8 cellular contexts compared by ENCODE assay signal in genomic region chr1:8862528-8862927, GRCh38. TPM values are rescaled to one million over a fixed set of nuclear protein-coding genes. Genes with fewer than 3 reads are reported as not detected.
DNase-seq lines count a peak whose midpoint lies in the region; ATAC-seq and TF ChIP-seq lines count a peak whose summit lies in the region.

No MANE protein-coding gene starts in this region.

- no peaks in the 10 kb centered on the region for H3K27me3 Mint-ChIP-seq in T-cell
- no peaks in the 10 kb centered on the region for H3K27me3 Mint-ChIP-seq in progenitor cell of endocrine pancreas

- TF ChIP-seq CTCF in progenitor cell of endocrine pancreas (IDR thresholded peaks at IDR 0.05; ENCODE audit: unreplicated experiment) = peak; percentile 70

- DNase-seq in stimulated activated CD4-positive, alpha-beta T cell treated with anti-CD3 and anti-CD28 coated beads, Interleukin-2, amount 100 ng/mL, for 4 hours (ENCODE audit: low read depth) = peak; percentile 32
- DNase-seq in stimulated activated CD4-positive, alpha-beta T cell treated with anti-CD3 and anti-CD28 coated beads, Interleukin-12 subunit alpha, Interleukin-12 subunit beta, amount 100 ng/mL, for 4 hours = no peak
- DNase-seq in T-cell (peak in 27 of 34 experiments; percentile 17 to 52 (median 34)), dermis blood vessel endothelial cell (peak; percentile 73), progenitor cell of endocrine pancreas (ENCODE audit: low spot score, unreplicated experiment) (peak; percentile 44), NCI-H1092 treated with DMSO at 0.1 percent for 48 hours (lab: John Stamatoyannopoulos, UW) (no peak), GM19240 (ENCODE audit: insufficient read length, low spot score) (no peak)

- H3K27ac Mint-ChIP-seq in T-cell (peak overlapping the region; percentile 65 to 72), progenitor cell of endocrine pancreas (peak overlapping the region; percentile 80)

- no peak overlapping the region for H3K4me3 Mint-ChIP-seq in T-cell
- no peak overlapping the region for H3K4me3 Mint-ChIP-seq in progenitor cell of endocrine pancreas (ENCODE audit: low read depth)

- CTCF ChIA-PET in T-cell (lab: Charles Lee) = interaction anchor here (0.6 to 1.8 kb wide), 11 partner anchors 17 to 481 kb away, joined by 3 to 5 read pairs (median 3); no protein-coding TSS in a partner anchor

- POLR2A ChIA-PET in T-cell (lab: Charles Lee) = no interaction called here

- peak; percentile 31 to 63 (median 43) for ATAC-seq in T-cell (replicated peaks in 1 of 4)
- ATAC-seq in GM21737 (IDR thresholded peaks at IDR 0.05; ENCODE audit: unreplicated experiment) = no peak

- H3K36me3 Mint-ChIP-seq in T-cell (peaks cover 65% of the 10 kb centered on the region), progenitor cell of endocrine pancreas (ENCODE audit: insufficient read depth) (peaks cover 25% of the 10 kb centered on the region)

- peaks cover 16 to 28% (median 23%) of the 10 kb centered on the region in 3 donors for H3K4me1 Mint-ChIP-seq in T-cell
- H3K4me1 Mint-ChIP-seq in progenitor cell of endocrine pancreas (ENCODE audit: low read depth) = peaks cover 14% of the 10 kb centered on the region

- H3K9me3 Mint-ChIP-seq in T-cell = no peaks in the 10 kb centered on the region
- no peaks in the 10 kb centered on the region for H3K9me3 Mint-ChIP-seq in progenitor cell of endocrine pancreas (ENCODE audit: low read depth)

RNA-seq across cellular contexts. Expression of gene ENO1, which starts 16.0 kb away (rescaled TPM):
- total RNA-seq in T-cell (100 to 1,000 TPM; 308 to 625 (median 545) TPM), dermis blood vessel endothelial cell (1,154 and 2,045 TPM in 2 replicates), progenitor cell of endocrine pancreas (444 and 493 TPM in 2 replicates)

RNA-seq across cellular contexts. Expression of gene RERE, which starts 45.1 kb away (rescaled TPM):
- total RNA-seq in T-cell = 100 to 1,000 TPM in 3 of 5 donors, 10 to 100 TPM in 2; 85.1 to 116 (median 103) TPM
- 50.7 and 70.7 TPM in 2 replicates for total RNA-seq in dermis blood vessel endothelial cell
- 308 and 329 TPM in 2 replicates for total RNA-seq in progenitor cell of endocrine pancreas

Comparison
In these comparisons a context has a peak if more than half of its experiments do, and no peak if none do; other contexts are left out.
1. DNase-seq: peak in stimulated activated CD4-positive, alpha-beta T cell treated with anti-CD3 and anti-CD28 coated beads, Interleukin-2, amount 100 ng/mL, for 4 hours (single experiment), T-cell (27 of 34), dermis blood vessel endothelial cell (single experiment) and progenitor cell of endocrine pancreas (single experiment); none in stimulated activated CD4-positive, alpha-beta T cell treated with anti-CD3 and anti-CD28 coated beads, Interleukin-12 subunit alpha, Interleukin-12 subunit beta, amount 100 ng/mL, for 4 hours (single experiment), NCI-H1092 treated with DMSO at 0.1 percent for 48 hours (single experiment) and GM19240 (single experiment).